In the genomic region with DNA sequence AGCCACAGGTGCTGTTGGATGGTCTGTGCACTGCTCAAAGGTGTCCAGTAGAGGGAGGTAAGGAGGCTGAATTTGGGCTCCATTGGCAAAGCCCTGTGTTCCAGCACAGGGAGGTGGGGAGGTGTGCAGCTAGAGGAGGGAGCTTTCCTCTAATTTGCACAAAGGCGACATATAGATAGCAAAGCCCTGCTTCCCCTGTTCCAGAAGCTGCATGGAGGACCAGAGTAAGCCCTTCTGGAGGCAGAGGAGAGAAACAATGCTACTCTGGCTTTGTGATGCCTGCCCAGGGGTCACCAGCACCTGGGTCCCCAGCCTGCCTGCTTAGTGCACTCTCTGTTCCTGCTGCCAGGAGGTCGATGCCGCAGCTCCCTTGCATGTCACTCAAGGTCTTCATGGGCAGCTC, we compare ENCODE assay signal across 8 cellular contexts. TPM values are rescaled to one million over a fixed set of nuclear protein-coding genes. Genes with fewer than 3 reads are reported as not detected.
A peak's percentile ranks its signal among the peaks of the same experiment; 100 is the strongest.
DNase-seq lines count a peak whose midpoint lies in the region; ATAC-seq and TF ChIP-seq lines count a peak whose summit lies in the region.

No MANE protein-coding gene starts in this region.

- H3K36me3 Mint-ChIP-seq in effector memory CD8-positive, alpha-beta T cell (ENCODE audit: insufficient read depth): no peaks in the 10 kb centered on the region
- H3K36me3 Mint-ChIP-seq in nephron (ENCODE audit: low read depth): no peaks in the 10 kb centered on the region

- DNase-seq in SIG-M5 treated with dmso at 0.1 percent for 504 hours (lab: John Stamatoyannopoulos, UW; ENCODE audit: unreplicated experiment): peak; percentile 12
- DNase-seq in SIG-M5 (lab: John Stamatoyannopoulos, UW): no peak
- DNase-seq in SK-MEL-5 (ENCODE audit: low read depth, low spot score): peak; percentile 61
- peak in 2 of 3 experiments; percentile 8 to 9 for DNase-seq in effector memory CD8-positive, alpha-beta T cell
- DNase-seq in NCI-H446 (lab: John Stamatoyannopoulos, UW): no peak

- peaks cover 54 to 79% of the 10 kb centered on the region in 2 donors for H3K27me3 Mint-ChIP-seq in effector memory CD8-positive, alpha-beta T cell
- H3K27me3 Mint-ChIP-seq in nephron (ENCODE audit: low read depth): peaks cover 62% of the 10 kb centered on the region

- in situ Hi-C loops in SK-MEL-5 (cut with HindIII; ENCODE audit: low pct_unique_long_range_greater_than_20kb, low sequenced_read_pairs): no loop called here

- peak; percentile 22 to 46 (median 43) for TF ChIP-seq CTCF in nephron (IDR thresholded peaks at IDR 0.05; ENCODE audit: unreplicated experiment in 3 of 3)

- peaks cover 3 to 4% of the 10 kb centered on the region in 2 donors for H3K4me1 Mint-ChIP-seq in effector memory CD8-positive, alpha-beta T cell (ENCODE audit: low read depth in 2 of 2)
- H3K4me1 Mint-ChIP-seq in nephron: no peaks in the 10 kb centered on the region

- ATAC-seq in GM19463 (IDR thresholded peaks at IDR 0.05; ENCODE audit: unreplicated experiment): peak; percentile 67
- ATAC-seq in HG03460 (IDR thresholded peaks at IDR 0.05; ENCODE audit: unreplicated experiment): peak; percentile 63
- peak; percentile 67 for ATAC-seq in effector memory CD8-positive, alpha-beta T cell (replicated peaks)

- H3K9me3 Mint-ChIP-seq in effector memory CD8-positive, alpha-beta T cell: no peaks in the 10 kb centered on the region
- no peaks in the 10 kb centered on the region for H3K9me3 Mint-ChIP-seq in nephron

- H3K4me3 Mint-ChIP-seq in effector memory CD8-positive, alpha-beta T cell: no peak overlapping the region
- H3K4me3 Mint-ChIP-seq in nephron: no peak overlapping the region

- H3K27ac Mint-ChIP-seq in effector memory CD8-positive, alpha-beta T cell: no peak overlapping the region
- no peak overlapping the region for H3K27ac Mint-ChIP-seq in nephron

RNA-seq across cellular contexts. Expression of a gene that starts 3.4 kb away (rescaled TPM):
- total RNA-seq in SK-MEL-5 (2014; rRNA removed; shearing (Covaris generic)): 0.24 TPM in 2 replicates
- 0.70 and 1.1 TPM in 2 replicates for polyA plus RNA-seq in SK-MEL-5 (2015; cell fraction: cytosol; rRNA removed)
- polyA plus RNA-seq in SK-MEL-5 (2015; cell fraction: nucleus; rRNA removed): 0.88 and 2.8 TPM in 2 replicates

Comparison
In these comparisons a context has a peak if more than half of its experiments do, and no peak if none do; other contexts are left out.
1. DNase-seq: peak in SIG-M5 treated with dmso at 0.1 percent for 504 hours (single experiment), SK-MEL-5 (single experiment) and effector memory CD8-positive, alpha-beta T cell (2 of 3); none in SIG-M5 (single experiment) and NCI-H446 (0 of 2).
2. Peak in every context shown above with its lines, with median percentiles within 50 percentile points of each other: ATAC-seq.